Comparison of ENCODE assay signal across 9 cellular contexts in genomic region chr7:105877736-105878135, GRCh38. TPM values are rescaled to one million over a fixed set of nuclear protein-coding genes. Genes with fewer than 3 reads are reported as not detected.
DNase-seq lines count a peak whose midpoint lies in the region; ATAC-seq lines count a peak whose summit lies in the region.
"Had no signal": no experiment of that assay in that cellular context is flagged by ENCODE, and none has a peak within 500 bp of the region (broad histone marks: within the 10 kb centered on the region; RNA-seq: fewer than 3 reads in every experiment).

No MANE protein-coding gene starts in this region.

- no peak overlapping the region for H3K27ac ChIP-seq in iPS-20b (ENCODE audit: low read length)

- H3K27me3 ChIP-seq in iPS-20b (ENCODE audit: insufficient read depth, low read length), result peaks cover 22% of the 10 kb centered on the region

- H3K4me3 ChIP-seq in iPS-20b (ENCODE audit: low read length), result peak overlapping the region; percentile 73

- peaks cover 23% of the 10 kb centered on the region for H3K4me1 Mint-ChIP-seq in T-helper 1 cell treated with Interleukin-12 subunit alpha and Interleukin-12 subunit beta and Interleukin-4 antibody, amounts not matched to agents 30 μg/mL and 1 μg/mL, for 36 hours (ENCODE audit: low read depth)
- H3K4me1 Mint-ChIP-seq in activated CD8-positive, alpha-beta T cell treated with anti-CD3 and anti-CD28 coated beads, Interleukin-2, amount 10 ng/mL, durations not matched to agents 7 days and 5 days (ENCODE audit: low read depth), result peaks cover 20% of the 10 kb centered on the region
- H3K4me1 Mint-ChIP-seq in stimulated activated memory B cell treated with anti-CD40 and anti-IgM and Interleukin-4, amounts not matched to agents 10 μg/mL and 1 μg/mL and 100 μg/mL, for 72 hours, result peaks cover 27% of the 10 kb centered on the region

- peak overlapping the region; percentile 82 for H3K4me3 Mint-ChIP-seq in T-helper 1 cell treated with Interleukin-12 subunit alpha and Interleukin-12 subunit beta and Interleukin-4 antibody, amounts not matched to agents 30 μg/mL and 1 μg/mL, for 36 hours
- peak overlapping the region; percentile 68 for H3K4me3 Mint-ChIP-seq in activated CD8-positive, alpha-beta T cell treated with anti-CD3 and anti-CD28 coated beads, Interleukin-2, amount 10 ng/mL, durations not matched to agents 7 days and 5 days
- H3K4me3 Mint-ChIP-seq in stimulated activated memory B cell treated with anti-CD40 and anti-IgM and Interleukin-4, amounts not matched to agents 10 μg/mL and 1 μg/mL and 100 μg/mL, for 72 hours, result peak overlapping the region; percentile 80

- H3K27ac Mint-ChIP-seq in T-helper 1 cell treated with Interleukin-12 subunit alpha and Interleukin-12 subunit beta and Interleukin-4 antibody, amounts not matched to agents 30 μg/mL and 1 μg/mL, for 36 hours, result no peak overlapping the region
- no peak overlapping the region for H3K27ac Mint-ChIP-seq in activated CD8-positive, alpha-beta T cell treated with anti-CD3 and anti-CD28 coated beads, Interleukin-2, amount 10 ng/mL, durations not matched to agents 7 days and 5 days
- no peak overlapping the region for H3K27ac Mint-ChIP-seq in stimulated activated memory B cell treated with anti-CD40 and anti-IgM and Interleukin-4, amounts not matched to agents 10 μg/mL and 1 μg/mL and 100 μg/mL, for 72 hours

- POLR2A ChIA-PET in activated CD8-positive, alpha-beta T cell treated with anti-CD3 and anti-CD28 coated beads, Interleukin-2, amount 10 ng/mL, durations not matched to agents 7 days and 5 days (lab: Charles Lee), result no interaction called here

- peaks cover 46% of the 10 kb centered on the region for H3K27me3 Mint-ChIP-seq in T-helper 1 cell treated with Interleukin-12 subunit alpha and Interleukin-12 subunit beta and Interleukin-4 antibody, amounts not matched to agents 30 μg/mL and 1 μg/mL, for 36 hours (ENCODE audit: low read depth)
- peaks cover 15% of the 10 kb centered on the region for H3K27me3 Mint-ChIP-seq in activated CD8-positive, alpha-beta T cell treated with anti-CD3 and anti-CD28 coated beads, Interleukin-2, amount 10 ng/mL, durations not matched to agents 7 days and 5 days (ENCODE audit: low read depth)
- no peaks in the 10 kb centered on the region for H3K27me3 Mint-ChIP-seq in stimulated activated memory B cell treated with anti-CD40 and anti-IgM and Interleukin-4, amounts not matched to agents 10 μg/mL and 1 μg/mL and 100 μg/mL, for 72 hours

- H3K9me3 Mint-ChIP-seq in T-helper 1 cell treated with Interleukin-12 subunit alpha and Interleukin-12 subunit beta and Interleukin-4 antibody, amounts not matched to agents 30 μg/mL and 1 μg/mL, for 36 hours, result no peaks in the 10 kb centered on the region
- no peaks in the 10 kb centered on the region for H3K9me3 Mint-ChIP-seq in activated CD8-positive, alpha-beta T cell treated with anti-CD3 and anti-CD28 coated beads, Interleukin-2, amount 10 ng/mL, durations not matched to agents 7 days and 5 days (ENCODE audit: insufficient read depth)
- no peaks in the 10 kb centered on the region for H3K9me3 Mint-ChIP-seq in stimulated activated memory B cell treated with anti-CD40 and anti-IgM and Interleukin-4, amounts not matched to agents 10 μg/mL and 1 μg/mL and 100 μg/mL, for 72 hours

- H3K9ac ChIP-seq in iPS-20b (ENCODE audit: low read depth, low read length), result peak overlapping the region; percentile 60; the same call in 1 of the 2 replicates

- peaks cover 6% of the 10 kb centered on the region for H3K36me3 Mint-ChIP-seq in T-helper 1 cell treated with Interleukin-12 subunit alpha and Interleukin-12 subunit beta and Interleukin-4 antibody, amounts not matched to agents 30 μg/mL and 1 μg/mL, for 36 hours (ENCODE audit: low read depth)
- no peaks in the 10 kb centered on the region for H3K36me3 Mint-ChIP-seq in activated CD8-positive, alpha-beta T cell treated with anti-CD3 and anti-CD28 coated beads, Interleukin-2, amount 10 ng/mL, durations not matched to agents 7 days and 5 days (ENCODE audit: low read depth)
- H3K36me3 Mint-ChIP-seq in stimulated activated memory B cell treated with anti-CD40 and anti-IgM and Interleukin-4, amounts not matched to agents 10 μg/mL and 1 μg/mL and 100 μg/mL, for 72 hours, result no peaks in the 10 kb centered on the region

- no peak for ATAC-seq in activated CD8-positive, alpha-beta T cell treated with anti-CD3 and anti-CD28 coated beads, Interleukin-2, amount 10 ng/mL, durations not matched to agents 7 days and 5 days
- no peak for ATAC-seq in stimulated activated memory B cell treated with anti-CD40 and anti-IgM and Interleukin-4, amounts not matched to agents 10 μg/mL and 1 μg/mL and 100 μg/mL, for 72 hours
- no peak for ATAC-seq in HG02840 (IDR thresholded peaks at IDR 0.05; ENCODE audit: low FRiP score, unreplicated experiment)

- peaks cover 18% of the 10 kb centered on the region for H3K36me3 ChIP-seq in iPS-20b (ENCODE audit: insufficient read depth, low read depth, low read length)

- no peaks in the 10 kb centered on the region for H3K9me3 ChIP-seq in iPS-20b (ENCODE audit: insufficient read depth, low read depth, low read length)

- H3K4me1 ChIP-seq in iPS-20b (ENCODE audit: insufficient read depth, low read length), result peaks cover 19% of the 10 kb centered on the region

- CTCF ChIA-PET in activated CD8-positive, alpha-beta T cell treated with anti-CD3 and anti-CD28 coated beads, Interleukin-2, amount 10 ng/mL, durations not matched to agents 7 days and 5 days (lab: Charles Lee), result interaction anchor here (0.9 to 2.1 kb wide), 21 partner anchors 8 to 299 kb away, joined by 3 to 14 read pairs (median 4); no protein-coding TSS in a partner anchor

- no peak for DNase-seq in T-helper 1 cell
- DNase-seq in activated CD8-positive, alpha-beta T cell treated with anti-CD3 and anti-CD28 coated beads, Interleukin-2, amount 10 ng/mL, durations not matched to agents 7 days and 5 days, result no peak
- DNase-seq in activated effector memory CD4-positive, alpha-beta T cell treated with anti-CD3 and anti-CD28 coated beads, Interleukin-2, amount 50 U/mL, for 16 hours, result no peak
- DNase-seq in COLO829 (ENCODE audit: low spot score), result no peak
- DNase-seq: NCI-H774 had no signal

RNA-seq across cellular contexts. Expression of gene ATXN7L1, which starts 1.3 kb away (rescaled TPM):
- 1 to 10 TPM; 3.5 to 5.0 TPM for total RNA-seq in activated CD8-positive, alpha-beta T cell treated with anti-CD3 and anti-CD28 coated beads, Interleukin-2, amount 10 ng/mL, durations not matched to agents 7 days and 5 days
